In genomic region chr7:128454808-128455555, GRCh38 we compare ENCODE assay signal across 8 cellular contexts. TPM values are rescaled to one million over a fixed set of nuclear protein-coding genes. Genes with fewer than 3 reads are reported as not detected.
DNase-seq lines count a peak whose midpoint lies in the region; ATAC-seq and TF ChIP-seq lines count a peak whose summit lies in the region.

No MANE protein-coding gene starts in this region.

- H3K4me1 ChIP-seq in heart left ventricle = peaks cover 7 to 49% (median 38%) of the 10 kb centered on the region in 12 donors
- H3K4me1 ChIP-seq in right cardiac atrium (ENCODE audit: control insufficient read depth, insufficient read depth, low read length) = peaks cover 10% of the 10 kb centered on the region

- H3K27me3 ChIP-seq in heart left ventricle = no peaks in the 10 kb centered on the region
- no peaks in the 10 kb centered on the region for H3K27me3 ChIP-seq in right cardiac atrium (ENCODE audit: control insufficient read depth, insufficient read depth)

- H3K36me3 ChIP-seq in heart left ventricle = peaks cover 0 to 7% (median 5%) of the 10 kb centered on the region in 9 donors

- CTCF ChIA-PET in activated CD8-positive, alpha-beta T cell treated with anti-CD3 and anti-CD28 coated beads for 36 hours (lab: Charles Lee) = interaction anchor here (0.7 to 5.6 kb wide), 5 partner anchors 11 to 37 kb away, joined by 3 to 85 read pairs (median 8); no protein-coding TSS in a partner anchor

- H3K9me3 Mint-ChIP-seq in activated CD8-positive, alpha-beta T cell treated with anti-CD3 and anti-CD28 coated beads for 36 hours = no peaks in the 10 kb centered on the region
- no peaks in the 10 kb centered on the region for H3K9me3 Mint-ChIP-seq in stimulated activated effector memory CD8-positive, alpha-beta T cell treated with anti-CD3 and anti-CD28 coated beads, Interleukin-12 subunit alpha, Interleukin-12 subunit beta, amount 100 ng/mL, for 72 hours

- H3K27me3 Mint-ChIP-seq in activated CD8-positive, alpha-beta T cell treated with anti-CD3 and anti-CD28 coated beads for 36 hours = peaks cover 13% of the 10 kb centered on the region

- WGBS in heart left ventricle, 4 donors = 41 to 49% (median 46%) methylated on average over 22 to 26 of the region's 26 CpGs
- WGBS in right cardiac atrium = 39% methylated on average over 26 of the region's 26 CpGs

- DNase-seq in heart left ventricle = no peak
- DNase-seq in left ventricle myocardium superior = no peak
- no peak for DNase-seq in activated CD8-positive, alpha-beta T cell treated with anti-CD3 and anti-CD28 coated beads for 36 hours
- peak in 1 of 3 donors; percentile 45 for DNase-seq in right cardiac atrium
- DNase-seq in stimulated activated effector memory CD8-positive, alpha-beta T cell treated with anti-CD3 and anti-CD28 coated beads, Interleukin-12 subunit alpha, Interleukin-12 subunit beta, amount 100 ng/mL, for 72 hours (ENCODE audit: low spot score in 2 of 2) = no peak
- DNase-seq in effector CD8-positive, alpha-beta T cell (lab: John Stamatoyannopoulos, UW) = no peak
- DNase-seq in UCSD-AML1 (lab: John Stamatoyannopoulos, UW; ENCODE audit: unreplicated experiment) = no peak

- POLR2A ChIA-PET in activated CD8-positive, alpha-beta T cell treated with anti-CD3 and anti-CD28 coated beads for 36 hours (lab: Charles Lee) = interaction anchor here (0.8 to 1.5 kb wide), 6 partner anchors 9 to 48 kb away, joined by 3 to 7 read pairs (median 5); partner anchors contain the start of gene METTL2B

- H3K9me3 ChIP-seq in heart left ventricle = no peaks in the 10 kb centered on the region
- H3K9me3 ChIP-seq in right cardiac atrium (ENCODE audit: control insufficient read depth, low read length) = no peaks in the 10 kb centered on the region

- no peak for TF ChIP-seq POLR2A in heart left ventricle (IDR thresholded peaks at IDR 0.05)

- intact Hi-C loops in heart left ventricle (cut with DNase I) (loop anchor here in 2 of 10 donors (5.0 to 10.0 kb wide), 2 partner anchors 50 to 108 kb away; partner anchors contain the start of gene IMPDH1 (in 1 of the 2)), left ventricle myocardium superior (cut with micrococcal nuclease) (no loop called here), right cardiac atrium (cut with DNase I) (no loop called here)
- intact Hi-C loops in activated CD8-positive, alpha-beta T cell treated with anti-CD3 and anti-CD28 coated beads for 36 hours (cut with micrococcal nuclease) = loop anchor here (10.0 kb wide), 1 partner anchor 50 kb away; the partner anchor contains the start of gene IMPDH1

- peak overlapping the region; percentile 86 to 99 (median 92) for H3K27ac ChIP-seq in heart left ventricle
- H3K27ac ChIP-seq in right cardiac atrium (ENCODE audit: low read length) = peak overlapping the region; percentile 99

- peak overlapping the region; percentile 54 to 93 (median 78) for H3K4me3 ChIP-seq in heart left ventricle
- H3K4me3 ChIP-seq in right cardiac atrium (ENCODE audit: low read length) = peak overlapping the region; percentile 91

- peaks cover 42% of the 10 kb centered on the region for H3K36me3 Mint-ChIP-seq in activated CD8-positive, alpha-beta T cell treated with anti-CD3 and anti-CD28 coated beads for 36 hours (ENCODE audit: low read depth)
- H3K36me3 Mint-ChIP-seq in stimulated activated effector memory CD8-positive, alpha-beta T cell treated with anti-CD3 and anti-CD28 coated beads, Interleukin-12 subunit alpha, Interleukin-12 subunit beta, amount 100 ng/mL, for 72 hours = peaks cover 57% of the 10 kb centered on the region

- H3K4me1 Mint-ChIP-seq in activated CD8-positive, alpha-beta T cell treated with anti-CD3 and anti-CD28 coated beads for 36 hours (ENCODE audit: low read depth) = peaks cover 65% of the 10 kb centered on the region
- H3K4me1 Mint-ChIP-seq in stimulated activated effector memory CD8-positive, alpha-beta T cell treated with anti-CD3 and anti-CD28 coated beads, Interleukin-12 subunit alpha, Interleukin-12 subunit beta, amount 100 ng/mL, for 72 hours = peaks cover 69% of the 10 kb centered on the region

- peak in 1 of 12 donors; percentile 8 for TF ChIP-seq CTCF in heart left ventricle (IDR thresholded peaks at IDR 0.05)
- TF ChIP-seq CTCF in activated CD8-positive, alpha-beta T cell treated with anti-CD3 and anti-CD28 coated beads for 36 hours (IDR thresholded peaks at IDR 0.05) = peak; percentile 43

- ATAC-seq in heart left ventricle (no peak), left ventricle myocardium superior (no peak), right cardiac atrium (peak in 1 of 2 donors; percentile 0), HG03457 (IDR thresholded peaks at IDR 0.05; ENCODE audit: unreplicated experiment) (no peak)
- ATAC-seq in activated CD8-positive, alpha-beta T cell treated with anti-CD3 and anti-CD28 coated beads for 36 hours = no peak
- ATAC-seq in stimulated activated effector memory CD8-positive, alpha-beta T cell treated with anti-CD3 and anti-CD28 coated beads, Interleukin-12 subunit alpha, Interleukin-12 subunit beta, amount 100 ng/mL, for 72 hours = no peak

- peak overlapping the region; percentile 83 for H3K4me3 Mint-ChIP-seq in activated CD8-positive, alpha-beta T cell treated with anti-CD3 and anti-CD28 coated beads for 36 hours
- H3K4me3 Mint-ChIP-seq in stimulated activated effector memory CD8-positive, alpha-beta T cell treated with anti-CD3 and anti-CD28 coated beads, Interleukin-12 subunit alpha, Interleukin-12 subunit beta, amount 100 ng/mL, for 72 hours = peak overlapping the region; percentile 90

- peak overlapping the region; percentile 99 for H3K27ac Mint-ChIP-seq in activated CD8-positive, alpha-beta T cell treated with anti-CD3 and anti-CD28 coated beads for 36 hours
- H3K27ac Mint-ChIP-seq in stimulated activated effector memory CD8-positive, alpha-beta T cell treated with anti-CD3 and anti-CD28 coated beads, Interleukin-12 subunit alpha, Interleukin-12 subunit beta, amount 100 ng/mL, for 72 hours = peak overlapping the region; percentile 91

RNA-seq across cellular contexts. Expression of gene HILPDA, which starts 0.7 kb away (rescaled TPM):
- 10 to 100 TPM in 3 of 9 donors, 1 to 10 TPM in 6; 6.1 to 17.7 (median 7.7) TPM for total RNA-seq in heart left ventricle
- polyA plus RNA-seq in heart left ventricle = 1 to 10 TPM; 7.5 to 8.5 TPM
- total RNA-seq in left ventricle myocardium superior = 6.9 TPM
- total RNA-seq in activated CD8-positive, alpha-beta T cell treated with anti-CD3 and anti-CD28 coated beads for 36 hours = 100 to 1,000 TPM; 344 to 362 TPM
- total RNA-seq in right cardiac atrium = 10 to 100 TPM in 1 of 4 donors, 1 to 10 TPM in 3; 6.2 to 10.6 (median 6.6) TPM
- 8.3 TPM for polyA plus RNA-seq in right cardiac atrium

RNA-seq across cellular contexts. Expression of gene METTL2B, which starts 21.6 kb away (rescaled TPM):
- total RNA-seq in heart left ventricle = 10 to 100 TPM; 15.0 to 24.6 (median 21.4) TPM
- polyA plus RNA-seq in heart left ventricle = 10 to 100 TPM in 1 of 2 donors, 1 to 10 TPM in 1; 9.1 to 20.0 TPM
- total RNA-seq in left ventricle myocardium superior = 19.4 TPM
- total RNA-seq in activated CD8-positive, alpha-beta T cell treated with anti-CD3 and anti-CD28 coated beads for 36 hours = 10 to 100 TPM; 38.9 to 45.6 TPM
- 10 to 100 TPM; 17.6 to 23.1 (median 20.5) TPM for total RNA-seq in right cardiac atrium
- polyA plus RNA-seq in right cardiac atrium = 11.7 TPM

RNA-seq across cellular contexts. Expression of gene IMPDH1, which starts 45.2 kb away (rescaled TPM):
- total RNA-seq in heart left ventricle (10 to 100 TPM; 12.3 to 65.3 (median 25.7) TPM), left ventricle myocardium superior (20.7 TPM), right cardiac atrium (10 to 100 TPM; 13.9 to 22.2 (median 16.2) TPM)
- polyA plus RNA-seq in heart left ventricle (10 to 100 TPM; 16.6 to 23.6 TPM), right cardiac atrium (13.8 TPM)
- 10 to 100 TPM; 60.5 to 68.1 TPM for total RNA-seq in activated CD8-positive, alpha-beta T cell treated with anti-CD3 and anti-CD28 coated beads for 36 hours

Comparison
In these comparisons a context has a peak if more than half of its experiments do, and no peak if none do; other contexts are left out.
1. RNA of gene HILPDA, which starts 0.7 kb away (total RNA-seq): 344 to 362 TPM in activated CD8-positive, alpha-beta T cell treated with anti-CD3 and anti-CD28 coated beads for 36 hours; 6.1 to 17.7 TPM in heart left ventricle, 6.9 TPM in left ventricle myocardium superior (single experiment) and 6.2 to 10.6 TPM in right cardiac atrium; every median in the first group is over 10 times any median in the second.